Comparison of ENCODE assay signal across 23 cellular contexts in genomic region chr6:97863697-97864096, GRCh38.
"Had no signal": no experiment of that assay in that cellular context is flagged by ENCODE, and none has a peak within 500 bp of the region (broad histone marks: within the 10 kb centered on the region; RNA-seq: fewer than 3 reads in every experiment).

No MANE protein-coding gene starts in this region.

- H3K9me3 ChIP-seq: colonic mucosa, esophagus muscularis mucosa, esophagus squamous epithelium, gastrocnemius medialis, gastroesophageal sphincter, heart left ventricle had no signal

- H3K4me3 ChIP-seq: colonic mucosa, coronary artery, dorsolateral prefrontal cortex, esophagus muscularis mucosa, esophagus squamous epithelium, gastrocnemius medialis, gastroesophageal sphincter, heart left ventricle, heart right ventricle had no signal

- H3K36me3 ChIP-seq: colonic mucosa, esophagus muscularis mucosa, esophagus squamous epithelium, gastrocnemius medialis, gastroesophageal sphincter, heart left ventricle, heart right ventricle had no signal

- H3K27me3 ChIP-seq: colonic mucosa, dorsolateral prefrontal cortex, esophagus muscularis mucosa, esophagus squamous epithelium, foreskin keratinocyte, gastrocnemius medialis, gastroesophageal sphincter, heart left ventricle, heart right ventricle had no signal

- DNase-seq: colonic mucosa; cortex of kidney; dermis blood vessel endothelial cell; dorsolateral prefrontal cortex; effector CD4-positive, alpha-beta T cell; effector CD8-positive, alpha-beta T cell; effector memory CD4-positive, alpha-beta T cell; effector memory CD8-positive, alpha-beta T cell; endodermal cell; erythroblast; esophagus squamous epithelium; foreskin fibroblast; foreskin keratinocyte; foreskin melanocyte; gastrocnemius medialis; glutamatergic neuron; head of caudate nucleus; heart left ventricle; heart right ventricle had no signal

- H3K27ac ChIP-seq: colonic mucosa, coronary artery, dorsolateral prefrontal cortex, epithelial cell of prostate, esophagus muscularis mucosa, esophagus squamous epithelium, foreskin keratinocyte, gastrocnemius medialis, gastroesophageal sphincter, heart left ventricle, heart right ventricle had no signal
